ENCODE assay signal across 17 cellular contexts in genomic region chr17:34312080-34312479, GRCh38. TPM values are rescaled to one million over a fixed set of nuclear protein-coding genes. Genes with fewer than 3 reads are reported as not detected.
DNase-seq lines count a peak whose midpoint lies in the region; ATAC-seq and TF ChIP-seq lines count a peak whose summit lies in the region.
"Had no signal": no experiment of that assay in that cellular context is flagged by ENCODE, and none has a peak within 500 bp of the region (broad histone marks: within the 10 kb centered on the region; RNA-seq: fewer than 3 reads in every experiment).

No MANE protein-coding gene starts in this region.

- no peak for TF ChIP-seq CTCF in fibroblast of mammary gland (conservative IDR thresholded peaks at IDR 0.05; ENCODE audit: control insufficient read depth, insufficient read depth, low read depth, low read length)
- no peak for TF ChIP-seq CTCF in lung (IDR thresholded peaks at IDR 0.05; ENCODE audit: control extremely low read depth, extremely low read depth)
- TF ChIP-seq CTCF in upper lobe of right lung (IDR thresholded peaks at IDR 0.05), result no peak
- no peak for TF ChIP-seq CTCF in glutamatergic neuron (IDR thresholded peaks at IDR 0.05; ENCODE audit: partially characterized antibody, unreplicated experiment)

- peaks cover 6% of the 10 kb centered on the region for H3K4me1 Mint-ChIP-seq in glutamatergic neuron (ENCODE audit: low read depth, unreplicated experiment)

- H3K27ac ChIP-seq in lung (ENCODE audit: low read depth in 1 of 2, low read length in 1 of 2), result peak overlapping the region; percentile 33 to 59
- H3K27ac ChIP-seq in upper lobe of right lung, result peak overlapping the region; percentile 24
- H3K27ac ChIP-seq: RWPE1 had no signal

- H3K4me3 Mint-ChIP-seq in glutamatergic neuron (ENCODE audit: unreplicated experiment), result no peak overlapping the region
- H3K4me3 Mint-ChIP-seq: activated naive CD8-positive, alpha-beta T cell treated with anti-CD3 and anti-CD28 coated beads for 36 hours; activated T-cell treated with anti-CD3 and anti-CD28 coated beads, Interleukin-2, amount 50 U/mL, for 24 hours; CD8-positive, alpha-beta T cell had no signal

- H3K27me3 Mint-ChIP-seq in glutamatergic neuron (ENCODE audit: unreplicated experiment), result no peaks in the 10 kb centered on the region

- H3K27me3 ChIP-seq in lung (ENCODE audit: control insufficient read depth, insufficient read depth) (no peaks in the 10 kb centered on the region), upper lobe of right lung (no peaks in the 10 kb centered on the region)

- no peaks in the 10 kb centered on the region for H3K9me3 ChIP-seq in lung (ENCODE audit: control insufficient read depth in 2 of 2, insufficient read depth in 1 of 2, low read length in 1 of 2)
- H3K9me3 ChIP-seq in upper lobe of right lung, result no peaks in the 10 kb centered on the region

- intact Hi-C loops in upper lobe of right lung (cut with DNase I), result no loop called here

- DNase-seq in RPMI7951 (ENCODE audit: low read depth) (peak; percentile 80), fibroblast of mammary gland (ENCODE audit: low read depth) (peak; percentile 94), lung (ENCODE audit: low spot score) (no peak), upper lobe of right lung (no peak), islet precursor cell (no peak), glutamatergic neuron (no peak), DMS79 (lab: John Stamatoyannopoulos, UW) (no peak)
- DNase-seq: activated CD4-positive, alpha-beta T cell treated with anti-CD3 and anti-CD28 coated beads for 4 hours; activated naive CD8-positive, alpha-beta T cell treated with anti-CD3 and anti-CD28 coated beads for 36 hours; activated T-cell treated with anti-CD3 and anti-CD28 coated beads, Interleukin-2, amount 50 U/mL, for 24 hours; CD8-positive, alpha-beta T cell; cerebellar nuclear complex; mesenchymal stem cell; NCI-H2081 treated with DMSO at 0.1 percent for 48 hours; NCI-H82 had no signal

- 56 to 62% methylated on average over 5 of the region's 5 CpGs for WGBS in lung, 2 donors

- no peak overlapping the region for H3K27ac Mint-ChIP-seq in glutamatergic neuron (ENCODE audit: unreplicated experiment)
- H3K27ac Mint-ChIP-seq: activated naive CD8-positive, alpha-beta T cell treated with anti-CD3 and anti-CD28 coated beads for 36 hours; activated T-cell treated with anti-CD3 and anti-CD28 coated beads, Interleukin-2, amount 50 U/mL, for 24 hours; CD8-positive, alpha-beta T cell had no signal

- H3K4me3 ChIP-seq in fibroblast of mammary gland (ENCODE audit: control insufficient read depth, low read depth, low read length) (no peak overlapping the region), lung (no peak overlapping the region), upper lobe of right lung (no peak overlapping the region)

- no peaks in the 10 kb centered on the region for H3K36me3 Mint-ChIP-seq in glutamatergic neuron (ENCODE audit: unreplicated experiment)
- H3K36me3 Mint-ChIP-seq: activated naive CD8-positive, alpha-beta T cell treated with anti-CD3 and anti-CD28 coated beads for 36 hours; CD8-positive, alpha-beta T cell had no signal

- H3K4me1 ChIP-seq in lung (ENCODE audit: control insufficient read depth in 2 of 2, insufficient read depth in 2 of 2, low read length in 2 of 2) (peaks cover 0 to 10% of the 10 kb centered on the region in 2 donors), upper lobe of right lung (peaks cover 18% of the 10 kb centered on the region)

- no peaks in the 10 kb centered on the region for H3K36me3 ChIP-seq in lung (ENCODE audit: control insufficient read depth in 2 of 2, insufficient read depth in 2 of 2, low read length in 2 of 2)
- H3K36me3 ChIP-seq in upper lobe of right lung, result no peaks in the 10 kb centered on the region

- ATAC-seq in lung (ENCODE audit: insufficient read depth, low FRiP score) (no peak), upper lobe of right lung (no peak)
- ATAC-seq: CD8-positive, alpha-beta T cell had no signal

- H3K9me3 Mint-ChIP-seq in glutamatergic neuron (ENCODE audit: unreplicated experiment), result peaks cover 2% of the 10 kb centered on the region
- H3K9me3 Mint-ChIP-seq: activated naive CD8-positive, alpha-beta T cell treated with anti-CD3 and anti-CD28 coated beads for 36 hours; activated T-cell treated with anti-CD3 and anti-CD28 coated beads, Interleukin-2, amount 50 U/mL, for 24 hours; CD8-positive, alpha-beta T cell had no signal

RNA-seq across cellular contexts. Expression of gene CCL8, which starts 7.2 kb away (rescaled TPM):
- not detected in 2 replicates for total RNA-seq in RPMI7951 (2014; rRNA removed; shearing (Covaris generic))
- total RNA-seq in lung (under 1 TPM; 0.26 to 0.95 TPM), upper lobe of right lung (1.5 TPM), glutamatergic neuron (ENCODE audit: unreplicated experiment) (not detected)
- polyA plus RNA-seq in lung, result 1 to 10 TPM in 1 of 2 donors, under 1 TPM in 1; 0.49 to 7.6 TPM
- total RNA-seq: activated naive CD8-positive, alpha-beta T cell treated with anti-CD3 and anti-CD28 coated beads for 36 hours; CD8-positive, alpha-beta T cell; MCF 10A had no signal

RNA-seq across cellular contexts. Expression of gene CCL11, which starts 26.5 kb away (rescaled TPM):
- not detected in 2 replicates for total RNA-seq in RPMI7951 (2014; rRNA removed; shearing (Covaris generic))
- total RNA-seq in lung, result under 1 TPM; 0.18 to 0.80 TPM
- 1 to 10 TPM in 1 of 2 donors, under 1 TPM in 1; 0.39 to 3.6 TPM for polyA plus RNA-seq in lung
- 0.98 TPM for total RNA-seq in upper lobe of right lung
- not detected for total RNA-seq in glutamatergic neuron (ENCODE audit: unreplicated experiment)
- total RNA-seq: activated naive CD8-positive, alpha-beta T cell treated with anti-CD3 and anti-CD28 coated beads for 36 hours; CD8-positive, alpha-beta T cell; MCF 10A had no signal

RNA-seq across cellular contexts. Expression of gene CCL7, which starts 42.1 kb away (rescaled TPM):
- total RNA-seq in RPMI7951 (2014; rRNA removed; shearing (Covaris generic)), result 0.68 TPM in 1 of 2 replicates, not detected in the other
- total RNA-seq in lung (1 to 10 TPM in 1 of 2 donors, not detected in 1; 1.0 TPM), upper lobe of right lung (not detected), glutamatergic neuron (ENCODE audit: unreplicated experiment) (not detected)
- 10 to 100 TPM in 1 of 2 donors, 1 to 10 TPM in 1; 1.0 to 44.9 TPM for polyA plus RNA-seq in lung
- total RNA-seq: activated naive CD8-positive, alpha-beta T cell treated with anti-CD3 and anti-CD28 coated beads for 36 hours; CD8-positive, alpha-beta T cell; MCF 10A had no signal

RNA-seq across cellular contexts. Expression of gene CCL13, which starts 44.2 kb away (rescaled TPM):
- total RNA-seq in RPMI7951 (2014; rRNA removed; shearing (Covaris generic)), result not detected in 2 replicates
- total RNA-seq in lung (1 to 10 TPM; 4.4 to 4.6 TPM), upper lobe of right lung (10.2 TPM), glutamatergic neuron (ENCODE audit: unreplicated experiment) (not detected)
- polyA plus RNA-seq in lung, result 1 to 10 TPM; 2.5 to 3.7 TPM
- total RNA-seq: activated naive CD8-positive, alpha-beta T cell treated with anti-CD3 and anti-CD28 coated beads for 36 hours; CD8-positive, alpha-beta T cell; MCF 10A had no signal

RNA-seq across cellular contexts. Expression of gene CCL1, which starts 51.0 kb away (rescaled TPM):
- not detected in 2 replicates for total RNA-seq in RPMI7951 (2014; rRNA removed; shearing (Covaris generic))
- total RNA-seq in lung (not detected), upper lobe of right lung (not detected), glutamatergic neuron (ENCODE audit: unreplicated experiment) (not detected)
- under 1 TPM in 1 of 2 donors, not detected in 1; 0.44 TPM for polyA plus RNA-seq in lung
- total RNA-seq: activated naive CD8-positive, alpha-beta T cell treated with anti-CD3 and anti-CD28 coated beads for 36 hours; CD8-positive, alpha-beta T cell; MCF 10A had no signal

Comparison
In these comparisons a context has a peak if more than half of its experiments do, and no peak if none do; other contexts are left out.
1. DNase-seq: peak in RPMI7951 (single experiment) and fibroblast of mammary gland (single experiment); none in lung (single experiment), upper lobe of right lung (single experiment), islet precursor cell (single experiment), glutamatergic neuron (single experiment) and DMS79 (single experiment).